8 cellular contexts compared by ENCODE assay signal in genomic region chr9:124869466-124869985, GRCh38. TPM values are rescaled to one million over a fixed set of nuclear protein-coding genes. Genes with fewer than 3 reads are reported as not detected.
DNase-seq lines count a peak whose midpoint lies in the region; ATAC-seq and TF ChIP-seq lines count a peak whose summit lies in the region.

No MANE protein-coding gene starts in this region.

- no peaks in the 10 kb centered on the region for H3K27me3 ChIP-seq in testis

- WGBS in testis, 2 donors = 0% methylated on average over 9 to 38 of the region's 41 CpGs

- H3K9me3 ChIP-seq in testis = no peaks in the 10 kb centered on the region

- no peak for TF ChIP-seq POLR2A in testis (IDR thresholded peaks at IDR 0.05)

- peaks cover 45% of the 10 kb centered on the region for H3K4me1 ChIP-seq in testis

- ATAC-seq in GM18502 (IDR thresholded peaks at IDR 0.05; ENCODE audit: poor library complexity, unreplicated experiment) = peak; percentile 4
- peak; percentile 1 for ATAC-seq in HG02884 (IDR thresholded peaks at IDR 0.05; ENCODE audit: unreplicated experiment)

- peak overlapping the region; percentile 97 for H3K4me3 ChIP-seq in coronary artery
- H3K4me3 ChIP-seq in testis = peak overlapping the region; percentile 87 to 99

- DNase-seq in T-helper 22 cell (ENCODE audit: low read depth) (peak; percentile 20), coronary artery (ENCODE audit: low spot score) (no peak), lung microvascular endothelial cell (ENCODE audit: low read depth in 2 of 2) (peak; percentile 32 to 36), testis (no peak), NCI-H524 treated with DMSO at 0.1 percent for 48 hours (lab: John Stamatoyannopoulos, UW) (no peak), A172 (ENCODE audit: low spot score) (no peak)

- no peaks in the 10 kb centered on the region for H3K36me3 ChIP-seq in testis (ENCODE audit: low read depth, missing control alignments)

- TF ChIP-seq CTCF in coronary artery (IDR thresholded peaks at IDR 0.05) (no peak), testis (IDR thresholded peaks at IDR 0.05) (no peak)

- H3K27ac ChIP-seq in coronary artery (peak overlapping the region; percentile 86 to 97), testis (peak overlapping the region; percentile 88 to 90)

- intact Hi-C loops in testis (cut with DNase I; ENCODE audit: low total_unique reads) = loop anchor here (10.0 kb wide), 1 partner anchor 375 kb away; the partner anchor contains the start of gene HSPA5

RNA-seq across cellular contexts. Expression of gene ARPC5L, which starts 7.6 kb away (rescaled TPM):
- total RNA-seq in lung microvascular endothelial cell (14.2 and 15.3 TPM in 2 replicates), testis (10 to 100 TPM; 64.7 to 75.4 TPM)
- 111 TPM for polyA plus RNA-seq in testis (ENCODE audit: insufficient read depth, low read depth, low replicate concordance)
- 61.5 and 62.1 TPM in 2 replicates for total RNA-seq in A172 (2014; rRNA removed; shearing (Covaris generic))

RNA-seq across cellular contexts. Expression of gene RPL35, which starts 7.8 kb away (rescaled TPM):
- total RNA-seq in lung microvascular endothelial cell (1,568 and 1,755 TPM in 2 replicates), testis (1,000 to 10,000 TPM in 1 of 2 donors, 100 to 1,000 TPM in 1; 902 to 1,286 TPM)
- polyA plus RNA-seq in testis (ENCODE audit: insufficient read depth, low read depth, low replicate concordance) = 1,119 TPM
- total RNA-seq in A172 (2014; rRNA removed; shearing (Covaris generic)) = 2,941 and 5,977 TPM in 2 replicates

RNA-seq across cellular contexts. Expression of gene WDR38, which starts 16.3 kb away (rescaled TPM):
- total RNA-seq in lung microvascular endothelial cell = not detected in 2 replicates
- total RNA-seq in testis = 1 to 10 TPM; 3.2 to 7.6 TPM
- polyA plus RNA-seq in testis (ENCODE audit: insufficient read depth, low read depth, low replicate concordance) = 11.8 TPM
- not detected in 2 replicates for total RNA-seq in A172 (2014; rRNA removed; shearing (Covaris generic))

Comparison
In these comparisons a context has a peak if more than half of its experiments do, and no peak if none do; other contexts are left out.
1. DNase-seq: peak in T-helper 22 cell (single experiment) and lung microvascular endothelial cell (2 of 2); none in coronary artery (single experiment), testis (single experiment), NCI-H524 treated with DMSO at 0.1 percent for 48 hours (single experiment) and A172 (single experiment).